Comparison of ENCODE assay signal across 22 cellular contexts in genomic region chr1:77375990-77376389, GRCh38.
DNase-seq lines count a peak whose midpoint lies in the region; ATAC-seq and TF ChIP-seq lines count a peak whose summit lies in the region.
"Had no signal": no experiment of that assay in that cellular context is flagged by ENCODE, and none has a peak within 500 bp of the region (broad histone marks: within the 10 kb centered on the region; RNA-seq: fewer than 3 reads in every experiment).

No MANE protein-coding gene starts in this region.

- TF ChIP-seq CTCF in dorsolateral prefrontal cortex (IDR thresholded peaks at IDR 0.05 in 54 of 56, conservative IDR thresholded peaks at IDR 0.05 in 2 of 56; ENCODE audit: low read depth in 1 of 56, partially characterized antibody in 56 of 56), result no peak

- H3K27me3 Mint-ChIP-seq in activated CD8-positive, alpha-beta memory T cell treated with anti-CD3 and anti-CD28 coated beads, Interleukin-2, amount 10 ng/mL, durations not matched to agents 7 days and 5 days, result no peaks in the 10 kb centered on the region
- H3K27me3 Mint-ChIP-seq: CD4-positive, alpha-beta T cell; T-cell had no signal

- ATAC-seq in HG03135 (IDR thresholded peaks at IDR 0.05; ENCODE audit: unreplicated experiment), result no peak
- ATAC-seq in HG03378 (IDR thresholded peaks at IDR 0.05; ENCODE audit: unreplicated experiment), result no peak
- ATAC-seq in activated CD8-positive, alpha-beta memory T cell treated with anti-CD3 and anti-CD28 coated beads, Interleukin-2, amount 10 ng/mL, durations not matched to agents 7 days and 5 days, result no peak
- ATAC-seq: PC-3, T-cell had no signal

- CTCF ChIA-PET in activated CD8-positive, alpha-beta memory T cell treated with anti-CD3 and anti-CD28 coated beads, Interleukin-2, amount 10 ng/mL, durations not matched to agents 7 days and 5 days (lab: Charles Lee), result no interaction called here

- DNase-seq in NCI-H82 (lab: John Stamatoyannopoulos, UW) (peak; percentile 46), NCI-H82 treated with DMSO at 0.1 percent for 48 hours (lab: John Stamatoyannopoulos, UW; ENCODE audit: unreplicated experiment) (no peak), NCI-H69 (lab: John Stamatoyannopoulos, UW) (peak; percentile 42), dorsolateral prefrontal cortex (no peak)
- no peak for DNase-seq in activated CD8-positive, alpha-beta memory T cell treated with anti-CD3 and anti-CD28 coated beads, Interleukin-2, amount 10 ng/mL, durations not matched to agents 7 days and 5 days
- DNase-seq: CD4-positive, alpha-beta T cell; DMS53; GOT3; HFFc6; KG1; MG63; NCI-H1105 treated with DMSO at 0.1 percent for 48 hours; NCI-H1694; NCI-H2081; NCI-H510A; NK-92 treated with Interleukin-12 subunit alpha and Interleukin-12 subunit beta, amount 100 ng/mL, for 24 hours; PC-3; T-cell had no signal

- H3K27me3 ChIP-seq in dorsolateral prefrontal cortex, result no peaks in the 10 kb centered on the region
- H3K27me3 ChIP-seq: BLaER1 treated with 17β-estradiol and CSF1 and Interleukin-3, amounts not matched to agents 10 nM and 100 nM; MG63 had no signal

- H3K4me3 Mint-ChIP-seq in activated CD8-positive, alpha-beta memory T cell treated with anti-CD3 and anti-CD28 coated beads, Interleukin-2, amount 10 ng/mL, durations not matched to agents 7 days and 5 days, result no peak overlapping the region
- H3K4me3 Mint-ChIP-seq: CD4-positive, alpha-beta T cell; HFFc6; T-cell had no signal

- H3K9me3 Mint-ChIP-seq in activated CD8-positive, alpha-beta memory T cell treated with anti-CD3 and anti-CD28 coated beads, Interleukin-2, amount 10 ng/mL, durations not matched to agents 7 days and 5 days (ENCODE audit: low read depth), result no peaks in the 10 kb centered on the region
- H3K9me3 Mint-ChIP-seq: CD4-positive, alpha-beta T cell; HFFc6 had no signal

- no peak overlapping the region for H3K27ac Mint-ChIP-seq in activated CD8-positive, alpha-beta memory T cell treated with anti-CD3 and anti-CD28 coated beads, Interleukin-2, amount 10 ng/mL, durations not matched to agents 7 days and 5 days
- H3K27ac Mint-ChIP-seq: CD4-positive, alpha-beta T cell; HFFc6; T-cell had no signal

- intact Hi-C loops in dorsolateral prefrontal cortex (cut with DNase I), result no loop called here

- H3K4me1 Mint-ChIP-seq in activated CD8-positive, alpha-beta memory T cell treated with anti-CD3 and anti-CD28 coated beads, Interleukin-2, amount 10 ng/mL, durations not matched to agents 7 days and 5 days, result no peaks in the 10 kb centered on the region

- H3K27ac ChIP-seq in dorsolateral prefrontal cortex, result peak overlapping the region in 41 of 59 donors; percentile 0 to 84 (median 59)
- H3K27ac ChIP-seq: BLaER1 treated with 17β-estradiol and CSF1 and Interleukin-3, amounts not matched to agents 10 nM and 100 nM had no signal

- no peaks in the 10 kb centered on the region for H3K36me3 Mint-ChIP-seq in activated CD8-positive, alpha-beta memory T cell treated with anti-CD3 and anti-CD28 coated beads, Interleukin-2, amount 10 ng/mL, durations not matched to agents 7 days and 5 days

- H3K4me3 ChIP-seq in dorsolateral prefrontal cortex, result no peak overlapping the region
- H3K4me3 ChIP-seq: BLaER1 treated with 17β-estradiol and CSF1 and Interleukin-3, amounts not matched to agents 10 nM and 100 nM; HAP-1; MG63 had no signal

Comparison
In these comparisons a context has a peak if more than half of its experiments do, and no peak if none do; other contexts are left out.
1. DNase-seq: peak in NCI-H82 (single experiment) and NCI-H69 (single experiment); none in NCI-H82 treated with DMSO at 0.1 percent for 48 hours (single experiment), dorsolateral prefrontal cortex (0 of 10) and activated CD8-positive, alpha-beta memory T cell treated with anti-CD3 and anti-CD28 coated beads, Interleukin-2, amount 10 ng/mL, durations not matched to agents 7 days and 5 days (single experiment).